In the genomic region with DNA sequence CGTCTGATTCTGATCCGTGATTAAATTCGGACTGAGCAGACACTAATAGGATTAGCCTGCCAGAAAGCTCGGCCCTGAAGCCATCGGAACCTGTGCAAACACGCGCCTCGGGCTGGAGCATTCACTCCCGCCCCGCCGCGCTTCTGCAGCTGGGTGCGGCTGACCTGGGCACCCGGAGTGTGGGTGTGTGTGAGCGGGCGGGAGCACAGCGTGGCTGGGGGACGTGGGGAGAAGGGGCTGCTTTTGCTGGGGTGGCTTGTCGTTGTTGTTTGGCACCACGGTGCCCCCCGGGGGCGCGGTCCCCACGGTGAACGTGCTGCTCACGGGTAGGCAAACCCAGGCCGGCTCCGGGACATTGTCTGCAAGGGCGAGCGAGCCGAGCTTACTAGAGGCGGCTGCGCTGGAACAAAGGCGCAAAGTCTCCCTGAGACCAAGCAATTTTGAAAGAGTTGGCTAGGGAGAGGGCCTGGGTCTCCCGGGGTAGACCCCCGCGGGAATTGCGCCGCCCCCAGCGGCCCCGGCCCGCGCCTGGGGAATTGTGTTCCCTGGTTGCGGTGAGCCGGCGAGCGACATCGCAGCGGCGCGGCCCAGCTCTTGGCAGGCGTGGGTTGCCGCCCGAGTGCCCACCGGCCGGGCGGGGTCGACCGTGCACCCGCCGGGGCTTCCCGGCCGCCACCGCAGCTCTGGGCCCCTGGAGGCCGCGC, we compare ENCODE assay signal across 8 cellular contexts. TPM values are rescaled to one million over a fixed set of nuclear protein-coding genes. Genes with fewer than 3 reads are reported as not detected.
DNase-seq lines count a peak whose midpoint lies in the region; ATAC-seq and TF ChIP-seq lines count a peak whose summit lies in the region.

No MANE protein-coding gene starts in this region.

- no peaks in the 10 kb centered on the region for H3K36me3 Mint-ChIP-seq in activated CD8-positive, alpha-beta T cell treated with anti-CD3 and anti-CD28 coated beads, Interleukin-2, amount 10 ng/mL, durations not matched to agents 7 days and 5 days (ENCODE audit: low read depth)
- no peaks in the 10 kb centered on the region for H3K36me3 Mint-ChIP-seq in nephron progenitor cell (ENCODE audit: low read depth)

- no peak for ATAC-seq in activated CD8-positive, alpha-beta T cell treated with anti-CD3 and anti-CD28 coated beads, Interleukin-2, amount 10 ng/mL, durations not matched to agents 7 days and 5 days
- ATAC-seq in HG03378 (IDR thresholded peaks at IDR 0.05; ENCODE audit: unreplicated experiment), result no peak

- H3K27ac Mint-ChIP-seq in activated CD8-positive, alpha-beta T cell treated with anti-CD3 and anti-CD28 coated beads, Interleukin-2, amount 10 ng/mL, durations not matched to agents 7 days and 5 days, result no peak overlapping the region
- no peak overlapping the region for H3K27ac Mint-ChIP-seq in nephron progenitor cell

- peaks cover 36% of the 10 kb centered on the region for H3K27me3 Mint-ChIP-seq in activated CD8-positive, alpha-beta T cell treated with anti-CD3 and anti-CD28 coated beads, Interleukin-2, amount 10 ng/mL, durations not matched to agents 7 days and 5 days (ENCODE audit: low read depth)
- peaks cover 59% of the 10 kb centered on the region for H3K27me3 Mint-ChIP-seq in nephron progenitor cell (ENCODE audit: low read depth, poor library complexity)

- no peaks in the 10 kb centered on the region for H3K9me3 Mint-ChIP-seq in activated CD8-positive, alpha-beta T cell treated with anti-CD3 and anti-CD28 coated beads, Interleukin-2, amount 10 ng/mL, durations not matched to agents 7 days and 5 days (ENCODE audit: insufficient read depth)
- H3K9me3 Mint-ChIP-seq in nephron progenitor cell, result peaks cover 44% of the 10 kb centered on the region

- H3K4me3 Mint-ChIP-seq in activated CD8-positive, alpha-beta T cell treated with anti-CD3 and anti-CD28 coated beads, Interleukin-2, amount 10 ng/mL, durations not matched to agents 7 days and 5 days, result peak overlapping the region; percentile 62
- peak overlapping the region; percentile 78 for H3K4me3 Mint-ChIP-seq in nephron progenitor cell

- peak; percentile 21 for DNase-seq in stimulated activated CD4-positive, alpha-beta T cell treated with anti-CD3 and anti-CD28 coated beads, Interleukin-12 subunit alpha, Interleukin-12 subunit beta, amount 100 ng/mL, for 4 hours
- no peak for DNase-seq in stimulated activated CD4-positive, alpha-beta T cell treated with anti-CD3 and anti-CD28 coated beads, Interleukin-1b, Interleukin-23, amount 100 ng/mL, for 48 hours
- peak; percentile 32 for DNase-seq in activated CD8-positive, alpha-beta T cell treated with anti-CD3 and anti-CD28 coated beads, Interleukin-2, amount 10 ng/mL, durations not matched to agents 7 days and 5 days
- DNase-seq in fibroblast of mammary gland (ENCODE audit: low read depth), result no peak
- DNase-seq in nephron progenitor cell, result peak; percentile 31
- DNase-seq in Kasumi-1 (lab: John Stamatoyannopoulos, UW), result no peak
- DNase-seq in HPDE6-E6E7 (ENCODE audit: extremely low spot score), result no peak

- no peak for TF ChIP-seq CTCF in fibroblast of mammary gland (conservative IDR thresholded peaks at IDR 0.05; ENCODE audit: control insufficient read depth, insufficient read depth, low read depth, low read length)
- no peak for TF ChIP-seq CTCF in nephron progenitor cell (IDR thresholded peaks at IDR 0.05)

- H3K4me3 ChIP-seq in fibroblast of mammary gland (ENCODE audit: control insufficient read depth, low read depth, low read length), result peak overlapping the region; percentile 57

- peaks cover 29% of the 10 kb centered on the region for H3K4me1 Mint-ChIP-seq in activated CD8-positive, alpha-beta T cell treated with anti-CD3 and anti-CD28 coated beads, Interleukin-2, amount 10 ng/mL, durations not matched to agents 7 days and 5 days (ENCODE audit: low read depth)
- H3K4me1 Mint-ChIP-seq in nephron progenitor cell, result peaks cover 17% of the 10 kb centered on the region

- POLR2A ChIA-PET in activated CD8-positive, alpha-beta T cell treated with anti-CD3 and anti-CD28 coated beads, Interleukin-2, amount 10 ng/mL, durations not matched to agents 7 days and 5 days (lab: Charles Lee), result interaction anchor here (0.7 to 0.9 kb wide), 2 partner anchors 31 to 116 kb away, joined by 3 read pairs; no protein-coding TSS in a partner anchor

- CTCF ChIA-PET in activated CD8-positive, alpha-beta T cell treated with anti-CD3 and anti-CD28 coated beads, Interleukin-2, amount 10 ng/mL, durations not matched to agents 7 days and 5 days (lab: Charles Lee), result interaction anchor here (0.8 to 2.7 kb wide), 13 partner anchors 12 to 424 kb away, joined by 3 to 23 read pairs (median 4); no protein-coding TSS in a partner anchor

RNA-seq across cellular contexts. Expression of a gene that starts 1.4 kb away (rescaled TPM):
- total RNA-seq in activated CD8-positive, alpha-beta T cell treated with anti-CD3 and anti-CD28 coated beads, Interleukin-2, amount 10 ng/mL, durations not matched to agents 7 days and 5 days, result 1 to 10 TPM in 1 of 2 experiments, under 1 TPM in 1; 0.81 to 1.4 TPM

Comparison
In these comparisons a context has a peak if more than half of its experiments do, and no peak if none do; other contexts are left out.
1. DNase-seq: peak in stimulated activated CD4-positive, alpha-beta T cell treated with anti-CD3 and anti-CD28 coated beads, Interleukin-12 subunit alpha, Interleukin-12 subunit beta, amount 100 ng/mL, for 4 hours (single experiment), activated CD8-positive, alpha-beta T cell treated with anti-CD3 and anti-CD28 coated beads, Interleukin-2, amount 10 ng/mL, durations not matched to agents 7 days and 5 days (single experiment) and nephron progenitor cell (single experiment); none in stimulated activated CD4-positive, alpha-beta T cell treated with anti-CD3 and anti-CD28 coated beads, Interleukin-1b, Interleukin-23, amount 100 ng/mL, for 48 hours (single experiment), fibroblast of mammary gland (single experiment), Kasumi-1 (0 of 2) and HPDE6-E6E7 (single experiment).